In the genomic region with DNA sequence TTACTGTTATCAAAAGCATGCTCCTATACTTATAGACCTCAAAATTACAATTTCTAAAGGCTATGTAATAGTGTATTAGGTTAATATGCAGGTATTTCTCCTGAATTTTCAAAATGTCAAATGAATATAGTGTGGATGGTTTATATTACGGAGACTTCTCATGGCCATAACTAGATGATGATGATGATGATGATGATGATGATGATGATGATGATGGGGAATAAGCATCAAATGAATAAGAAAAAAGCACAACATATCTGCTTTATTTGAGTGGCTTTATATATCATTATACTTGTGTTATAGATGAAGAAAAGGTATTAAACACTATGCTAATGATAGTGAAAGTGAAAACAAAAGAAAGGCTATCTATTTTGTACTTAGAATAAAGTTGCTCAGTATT, we compare ENCODE assay signal across 23 cellular contexts.
"Had no signal": no experiment of that assay in that cellular context is flagged by ENCODE, and none has a peak within 500 bp of the region (broad histone marks: within the 10 kb centered on the region; RNA-seq: fewer than 3 reads in every experiment).

No MANE protein-coding gene starts in this region.

- H3K27me3 ChIP-seq: esophagus muscularis mucosa, gastrocnemius medialis, neural progenitor cell, suprapubic skin, transverse colon, upper lobe of right lung, uterus had no signal

- H3K79me2 ChIP-seq: parathyroid adenoma had no signal

- H3K27ac ChIP-seq: coronary artery, esophagus muscularis mucosa, gastrocnemius medialis, neural progenitor cell, parathyroid adenoma, suprapubic skin, transverse colon, upper lobe of right lung, uterus had no signal

- H3K36me3 ChIP-seq: uterus had no signal

- H2AFZ ChIP-seq: neural progenitor cell, parathyroid adenoma had no signal

- ATAC-seq: gastrocnemius medialis; left lobe of liver; sciatic nerve; stimulated activated naive CD8-positive, alpha-beta T cell treated with anti-CD3 and anti-CD28 coated beads, Interleukin-15, amount 100 ng/mL, for 72 hours; upper lobe of right lung had no signal

- H3K4me1 ChIP-seq: esophagus muscularis mucosa, gastrocnemius medialis, neural progenitor cell, parathyroid adenoma, suprapubic skin, transverse colon, upper lobe of right lung, uterus had no signal

- H3K9ac ChIP-seq: neural progenitor cell, parathyroid adenoma had no signal

- H3K4me2 ChIP-seq: neural progenitor cell, smooth muscle cell had no signal

- H3K9me3 ChIP-seq: esophagus muscularis mucosa, gastrocnemius medialis, suprapubic skin, transverse colon, upper lobe of right lung, uterus had no signal

- H3K4me3 ChIP-seq: coronary artery, esophagus muscularis mucosa, gastrocnemius medialis, lung, neural progenitor cell, smooth muscle cell, suprapubic skin, transverse colon, upper lobe of right lung, uterus had no signal

- DNase-seq: dermis blood vessel endothelial cell; effector memory CD4-positive, alpha-beta T cell; gastrocnemius medialis; head of caudate nucleus; kidney; stimulated activated CD4-positive, alpha-beta T cell treated with anti-CD3 and anti-CD28 coated beads, Interleukin-12 subunit alpha, Interleukin-12 subunit beta, amount 100 ng/mL, for 4 hours; stimulated activated CD4-positive, alpha-beta T cell treated with anti-CD3 and anti-CD28 coated beads, Interleukin-1b, Interleukin-23, amount 100 ng/mL, for 48 hours; stimulated activated CD4-positive, alpha-beta T cell treated with anti-CD3 and anti-CD28 coated beads, Interleukin-4, amount 100 ng/mL, for 1 hour; stimulated activated CD8-positive, alpha-beta memory T cell treated with anti-CD3 and anti-CD28 coated beads, Interleukin-4, amount 100 ng/mL, for 48 hours; stimulated activated naive CD4-positive, alpha-beta T cell; stimulated activated naive CD8-positive, alpha-beta T cell treated with anti-CD3 and anti-CD28 coated beads, Interleukin-15, amount 100 ng/mL, for 72 hours; transverse colon; upper lobe of right lung; uterus had no signal
